ENCODE assay signal across 16 cellular contexts in genomic region chr2:159760321-159760720, GRCh38. TPM values are rescaled to one million over a fixed set of nuclear protein-coding genes. Genes with fewer than 3 reads are reported as not detected.
DNase-seq lines count a peak whose midpoint lies in the region; ATAC-seq and TF ChIP-seq lines count a peak whose summit lies in the region.
"Had no signal": no experiment of that assay in that cellular context is flagged by ENCODE, and none has a peak within 500 bp of the region (broad histone marks: within the 10 kb centered on the region; RNA-seq: fewer than 3 reads in every experiment).

No MANE protein-coding gene starts in this region.

- peak overlapping the region; percentile 12 for H3K27ac Mint-ChIP-seq in activated naive CD8-positive, alpha-beta T cell treated with anti-CD3 and anti-CD28 coated beads for 36 hours
- no peak overlapping the region for H3K27ac Mint-ChIP-seq in activated naive CD8-positive, alpha-beta T cell treated with anti-CD3 and anti-CD28 coated beads, Interleukin-2, amount 50 U/mL, for 24 hours
- no peak overlapping the region for H3K27ac Mint-ChIP-seq in activated CD4-positive, alpha-beta T cell treated with anti-CD3 and anti-CD28 coated beads, Interleukin-2, amount 10 ng/mL, durations not matched to agents 7 days and 5 days

- peak overlapping the region; percentile 21 for H3K27ac ChIP-seq in subcutaneous abdominal adipose tissue (ENCODE audit: low read depth, low read length)
- H3K27ac ChIP-seq: A549 had no signal

- no peaks in the 10 kb centered on the region for H3K27me3 Mint-ChIP-seq in activated naive CD8-positive, alpha-beta T cell treated with anti-CD3 and anti-CD28 coated beads for 36 hours
- no peaks in the 10 kb centered on the region for H3K27me3 Mint-ChIP-seq in activated naive CD8-positive, alpha-beta T cell treated with anti-CD3 and anti-CD28 coated beads, Interleukin-2, amount 50 U/mL, for 24 hours
- H3K27me3 Mint-ChIP-seq in activated CD4-positive, alpha-beta T cell treated with anti-CD3 and anti-CD28 coated beads, Interleukin-2, amount 10 ng/mL, durations not matched to agents 7 days and 5 days: no peaks in the 10 kb centered on the region

- CTCF ChIA-PET in activated CD4-positive, alpha-beta T cell treated with anti-CD3 and anti-CD28 coated beads, Interleukin-2, amount 10 ng/mL, durations not matched to agents 7 days and 5 days (lab: Charles Lee): interaction anchor here (0.7 kb wide), 1 partner anchor 30 kb away, joined by 4 read pairs; no protein-coding TSS in a partner anchor

- TF ChIP-seq CTCF in cardiac fibroblast (IDR thresholded peaks at IDR 0.05; ENCODE audit: low read depth, low read length): no peak

- no peak overlapping the region for H3K9ac ChIP-seq in subcutaneous abdominal adipose tissue (ENCODE audit: low read length in 5 of 5)

- H3K4me3 ChIP-seq in cardiac fibroblast (replicated peaks in 1 of 2; ENCODE audit: low read depth in 2 of 2, low read length in 2 of 2) (no peak overlapping the region), subcutaneous abdominal adipose tissue (ENCODE audit: low read depth in 1 of 5, low read length in 5 of 5) (no peak overlapping the region)
- H3K4me3 ChIP-seq: A549 had no signal

- no peaks in the 10 kb centered on the region for H3K9me3 Mint-ChIP-seq in activated naive CD8-positive, alpha-beta T cell treated with anti-CD3 and anti-CD28 coated beads for 36 hours
- H3K9me3 Mint-ChIP-seq in activated naive CD8-positive, alpha-beta T cell treated with anti-CD3 and anti-CD28 coated beads, Interleukin-2, amount 50 U/mL, for 24 hours: no peaks in the 10 kb centered on the region
- no peaks in the 10 kb centered on the region for H3K9me3 Mint-ChIP-seq in activated CD4-positive, alpha-beta T cell treated with anti-CD3 and anti-CD28 coated beads, Interleukin-2, amount 10 ng/mL, durations not matched to agents 7 days and 5 days

- H3K4me1 ChIP-seq in subcutaneous abdominal adipose tissue (ENCODE audit: control insufficient read depth in 5 of 5, insufficient read depth in 5 of 5, low read length in 5 of 5): peaks cover 0 to 33% (median 18%) of the 10 kb centered on the region in 5 donors

- ATAC-seq in activated naive CD8-positive, alpha-beta T cell treated with anti-CD3 and anti-CD28 coated beads, Interleukin-2, amount 50 U/mL, for 24 hours: no peak
- no peak for ATAC-seq in GM19467 (IDR thresholded peaks at IDR 0.05; ENCODE audit: unreplicated experiment)
- ATAC-seq: A549 had no signal

- POLR2A ChIA-PET in activated CD4-positive, alpha-beta T cell treated with anti-CD3 and anti-CD28 coated beads, Interleukin-2, amount 10 ng/mL, durations not matched to agents 7 days and 5 days (lab: Charles Lee): no interaction called here

- peaks cover 2% of the 10 kb centered on the region for H3K4me1 Mint-ChIP-seq in activated naive CD8-positive, alpha-beta T cell treated with anti-CD3 and anti-CD28 coated beads for 36 hours
- no peaks in the 10 kb centered on the region for H3K4me1 Mint-ChIP-seq in activated naive CD8-positive, alpha-beta T cell treated with anti-CD3 and anti-CD28 coated beads, Interleukin-2, amount 50 U/mL, for 24 hours
- no peaks in the 10 kb centered on the region for H3K4me1 Mint-ChIP-seq in activated CD4-positive, alpha-beta T cell treated with anti-CD3 and anti-CD28 coated beads, Interleukin-2, amount 10 ng/mL, durations not matched to agents 7 days and 5 days

- no peak for DNase-seq in activated naive CD8-positive, alpha-beta T cell treated with anti-CD3 and anti-CD28 coated beads for 36 hours
- no peak for DNase-seq in activated naive CD8-positive, alpha-beta T cell treated with anti-CD3 and anti-CD28 coated beads, Interleukin-2, amount 50 U/mL, for 24 hours
- peak; percentile 32 to 47 for DNase-seq in cardiac fibroblast (ENCODE audit: low read depth in 2 of 2)
- DNase-seq in fibroblast of the conjunctiva (ENCODE audit: low read depth): peak; percentile 10
- DNase-seq in activated CD4-positive, alpha-beta T cell treated with anti-CD3 and anti-CD28 coated beads, Interleukin-2, amount 10 ng/mL, durations not matched to agents 7 days and 5 days: no peak
- no peak for DNase-seq in stimulated activated CD4-positive, alpha-beta T cell treated with anti-CD3 and anti-CD28 coated beads, Interleukin-4, amount 100 ng/mL, for 4 hours
- DNase-seq: DMS79, GOT3, NCI-H1436, NCI-H2029 treated with DMSO at 0.1 percent for 48 hours, NCI-H69, PC-3 had no signal

- H3K4me3 Mint-ChIP-seq in activated naive CD8-positive, alpha-beta T cell treated with anti-CD3 and anti-CD28 coated beads for 36 hours: no peak overlapping the region
- no peak overlapping the region for H3K4me3 Mint-ChIP-seq in activated naive CD8-positive, alpha-beta T cell treated with anti-CD3 and anti-CD28 coated beads, Interleukin-2, amount 50 U/mL, for 24 hours
- H3K4me3 Mint-ChIP-seq in activated CD4-positive, alpha-beta T cell treated with anti-CD3 and anti-CD28 coated beads, Interleukin-2, amount 10 ng/mL, durations not matched to agents 7 days and 5 days: no peak overlapping the region

- H3K36me3 ChIP-seq in subcutaneous abdominal adipose tissue (ENCODE audit: control insufficient read depth in 5 of 5, insufficient read depth in 5 of 5, low read length in 5 of 5): peaks cover 12 to 43% (median 29%) of the 10 kb centered on the region in 5 donors

- no peaks in the 10 kb centered on the region for H3K27me3 ChIP-seq in subcutaneous abdominal adipose tissue (ENCODE audit: control insufficient read depth in 5 of 5, insufficient read depth in 4 of 5, low read length in 5 of 5)

- H3K36me3 Mint-ChIP-seq in activated naive CD8-positive, alpha-beta T cell treated with anti-CD3 and anti-CD28 coated beads for 36 hours: peaks cover 29% of the 10 kb centered on the region
- peaks cover 59% of the 10 kb centered on the region for H3K36me3 Mint-ChIP-seq in activated naive CD8-positive, alpha-beta T cell treated with anti-CD3 and anti-CD28 coated beads, Interleukin-2, amount 50 U/mL, for 24 hours (ENCODE audit: low read depth)
- peaks cover 52% of the 10 kb centered on the region for H3K36me3 Mint-ChIP-seq in activated CD4-positive, alpha-beta T cell treated with anti-CD3 and anti-CD28 coated beads, Interleukin-2, amount 10 ng/mL, durations not matched to agents 7 days and 5 days (ENCODE audit: low read depth)

- peaks cover 0 to 2% (median 0%) of the 10 kb centered on the region in 5 donors for H3K9me3 ChIP-seq in subcutaneous abdominal adipose tissue (ENCODE audit: control insufficient read depth in 5 of 5, low read length in 5 of 5)
- H3K9me3 ChIP-seq: A549 had no signal

RNA-seq across cellular contexts. Expression of gene CD302, which starts 37.7 kb away (rescaled TPM):
- under 1 TPM; 0.37 to 0.56 TPM for total RNA-seq in activated naive CD8-positive, alpha-beta T cell treated with anti-CD3 and anti-CD28 coated beads for 36 hours
- total RNA-seq in activated CD4-positive, alpha-beta T cell treated with anti-CD3 and anti-CD28 coated beads, Interleukin-2, amount 10 ng/mL, durations not matched to agents 7 days and 5 days: under 1 TPM; 0.42 to 0.73 TPM
- total RNA-seq: G401 had no signal

RNA-seq across cellular contexts. Expression of gene MARCHF7, which starts 48.0 kb away (rescaled TPM):
- total RNA-seq in activated naive CD8-positive, alpha-beta T cell treated with anti-CD3 and anti-CD28 coated beads for 36 hours: 10 to 100 TPM; 85.4 to 86.8 TPM
- 10 to 100 TPM; 75.7 to 96.3 TPM for total RNA-seq in activated CD4-positive, alpha-beta T cell treated with anti-CD3 and anti-CD28 coated beads, Interleukin-2, amount 10 ng/mL, durations not matched to agents 7 days and 5 days

Comparison
In these comparisons a context has a peak if more than half of its experiments do, and no peak if none do; other contexts are left out.
1. DNase-seq: peak in cardiac fibroblast (2 of 2) and fibroblast of the conjunctiva (single experiment); none in activated naive CD8-positive, alpha-beta T cell treated with anti-CD3 and anti-CD28 coated beads for 36 hours (single experiment), activated naive CD8-positive, alpha-beta T cell treated with anti-CD3 and anti-CD28 coated beads, Interleukin-2, amount 50 U/mL, for 24 hours (single experiment), activated CD4-positive, alpha-beta T cell treated with anti-CD3 and anti-CD28 coated beads, Interleukin-2, amount 10 ng/mL, durations not matched to agents 7 days and 5 days (single experiment) and stimulated activated CD4-positive, alpha-beta T cell treated with anti-CD3 and anti-CD28 coated beads, Interleukin-4, amount 100 ng/mL, for 4 hours (0 of 2).